ENCODE assay signal across 12 cellular contexts in genomic region chr14:92254786-92255185, GRCh38.
DNase-seq lines count a peak whose midpoint lies in the region; ATAC-seq, FAIRE-seq and TF ChIP-seq lines count a peak whose summit lies in the region.
"Had no signal": no experiment of that assay in that cellular context is flagged by ENCODE, and none has a peak within 500 bp of the region (broad histone marks: within the 10 kb centered on the region; RNA-seq: fewer than 3 reads in every experiment).

No MANE protein-coding gene starts in this region.

- H3K79me2 ChIP-seq in HepG2 (ENCODE audit: insufficient read depth, low read length), result no peaks in the 10 kb centered on the region

- H2AFZ ChIP-seq in HepG2 (ENCODE audit: low read length), result no peak overlapping the region
- H2AFZ ChIP-seq: PC-9 had no signal

- TF ChIP-seq RAD21 in liver (IDR thresholded peaks at IDR 0.05) (peak in 1 of 2 donors; percentile 10), HepG2 (CRISPR knock-in tag; IDR thresholded peaks at IDR 0.05) (no peak)

- no peak overlapping the region for H3K4me3 Mint-ChIP-seq in stimulated activated naive CD8-positive, alpha-beta T cell treated with anti-CD3 and anti-CD28 coated beads, Interleukin-15, amount 100 ng/mL, for 72 hours

- peak; percentile 13 for TF ChIP-seq CTCF in liver (IDR thresholded peaks at IDR 0.05; ENCODE audit: low read depth, low read length, missing input control)
- TF ChIP-seq CTCF in HepG2 (CRISPR knock-in tag; IDR thresholded peaks at IDR 0.05), result no peak

- in situ Hi-C loops in HepG2 (cut with HindIII; ENCODE audit: extremely low pct_ligation_motif_present, low pct_unique_long_range_greater_than_20kb), result no loop called here

- no peak for ATAC-seq in HepG2
- ATAC-seq in stimulated activated naive CD8-positive, alpha-beta T cell treated with anti-CD3 and anti-CD28 coated beads, Interleukin-15, amount 100 ng/mL, for 72 hours, result no peak
- no peak for ATAC-seq in HG03571 (IDR thresholded peaks at IDR 0.05; ENCODE audit: unreplicated experiment)
- ATAC-seq in GM18505 (IDR thresholded peaks at IDR 0.05; ENCODE audit: unreplicated experiment), result no peak
- ATAC-seq: naive thymus-derived CD4-positive, alpha-beta T cell had no signal

- H3K9ac ChIP-seq in liver (ENCODE audit: low read depth in 1 of 2, low read length in 2 of 2) (no peak overlapping the region), HepG2 (ENCODE audit: insufficient read depth, low read depth, low read length) (no peak overlapping the region)

- H3K27ac Mint-ChIP-seq in stimulated activated naive CD8-positive, alpha-beta T cell treated with anti-CD3 and anti-CD28 coated beads, Interleukin-15, amount 100 ng/mL, for 72 hours, result no peak overlapping the region
- H3K27ac Mint-ChIP-seq: naive thymus-derived CD4-positive, alpha-beta T cell had no signal

- no peak overlapping the region for H3K4me3 ChIP-seq in liver (ENCODE audit: low read depth in 1 of 3, low read length in 3 of 3)
- no peak overlapping the region for H3K4me3 ChIP-seq in HepG2 (replicated peaks in 1 of 3; ENCODE audit: insufficient read depth in 1 of 3, low read depth in 2 of 3, low read length in 3 of 3)
- H3K4me3 ChIP-seq: PC-9 had no signal

- no TSS peak for BruUV-seq in HepG2 (replicated peaks; lab: Mats Ljungman, UMichigan)

- no peaks in the 10 kb centered on the region for H3K4me1 ChIP-seq in liver (ENCODE audit: control insufficient read depth in 4 of 4, insufficient read depth in 4 of 4, low read length in 3 of 4)
- H3K4me1 ChIP-seq in HepG2 (ENCODE audit: insufficient read depth, low read length), result no peaks in the 10 kb centered on the region

- intact Hi-C loops in HepG2 (cut with micrococcal nuclease; ENCODE audit: unreplicated experiment), result no loop called here

- peaks cover 72% of the 10 kb centered on the region for H3K27me3 Mint-ChIP-seq in stimulated activated naive CD8-positive, alpha-beta T cell treated with anti-CD3 and anti-CD28 coated beads, Interleukin-15, amount 100 ng/mL, for 72 hours

- CTCF ChIA-PET in HepG2 (lab: Yijun Ruan, JAX; ENCODE audit: low intra/inter-chr PET ratio, low total read pairs), result no interaction called here

- H3K9me3 Mint-ChIP-seq in stimulated activated naive CD8-positive, alpha-beta T cell treated with anti-CD3 and anti-CD28 coated beads, Interleukin-15, amount 100 ng/mL, for 72 hours, result no peaks in the 10 kb centered on the region
- H3K9me3 Mint-ChIP-seq: naive thymus-derived CD4-positive, alpha-beta T cell had no signal

- peaks cover 0 to 6% (median 3%) of the 10 kb centered on the region in 4 donors for H3K27me3 ChIP-seq in liver (ENCODE audit: control insufficient read depth in 4 of 4, insufficient read depth in 4 of 4, low read length in 3 of 4)
- peaks cover 4 to 50% of the 10 kb centered on the region in 2 experiments for H3K27me3 ChIP-seq in HepG2 (ENCODE audit: control insufficient read depth in 1 of 2, insufficient read depth in 2 of 2, low read length in 2 of 2)

- H3K36me3 ChIP-seq in liver (ENCODE audit: control insufficient read depth in 4 of 4, insufficient read depth in 3 of 4, low read depth in 1 of 4, low read length in 3 of 4) (no peaks in the 10 kb centered on the region), HepG2 (replicated peaks in 1 of 2; ENCODE audit: control insufficient read depth in 1 of 2, insufficient read depth in 2 of 2, low read length in 2 of 2) (no peaks in the 10 kb centered on the region)

- TF ChIP-seq POLR2A in HepG2 (IDR thresholded peaks at IDR 0.05; ENCODE audit: insufficient read depth in 1 of 2, low read depth in 2 of 2, low read length in 2 of 2), result no peak
- TF ChIP-seq POLR2A in GM18505 (IDR thresholded peaks at IDR 0.05; ENCODE audit: borderline replicate concordance, extremely low read depth, insufficient read depth, insufficient read length), result no peak

- H3K9me3 ChIP-seq in liver (ENCODE audit: control insufficient read depth in 4 of 4, low read length in 3 of 4) (no peaks in the 10 kb centered on the region), HepG2 (ENCODE audit: low read length) (no peaks in the 10 kb centered on the region)

- H4K20me1 ChIP-seq in HepG2 (ENCODE audit: insufficient read depth, low read length), result no peaks in the 10 kb centered on the region

- TF ChIP-seq EP300 in HepG2 (IDR thresholded peaks at IDR 0.05; ENCODE audit: low read depth in 2 of 2, low read length in 2 of 2) (no peak), HepG2 (CRISPR knock-in tag; IDR thresholded peaks at IDR 0.05; ENCODE audit: borderline replicate concordance) (no peak)

- POLR2A ChIA-PET in HepG2 (lab: Yijun Ruan, JAX), result no interaction called here

- H3K4me2 ChIP-seq in HepG2 (ENCODE audit: low read depth, low read length), result no peak overlapping the region
- H3K4me2 ChIP-seq: PC-9 had no signal

- H3K27ac ChIP-seq in liver (ENCODE audit: low read depth in 1 of 2, low read length in 2 of 2), result no peak overlapping the region
- H3K27ac ChIP-seq in HepG2 (ENCODE audit: extremely low read length, insufficient read depth, low read length), result no peak overlapping the region
- H3K27ac ChIP-seq: PC-9 had no signal

- DNase-seq in HepG2 (ENCODE audit: low spot score) (no peak), fibroblast of peridontal ligament (ENCODE audit: extremely low read depth) (peak; percentile 20), midbrain (lab: John Stamatoyannopoulos, UW) (peak; percentile 35)
- no peak for DNase-seq in stimulated activated naive CD8-positive, alpha-beta T cell treated with anti-CD3 and anti-CD28 coated beads, Interleukin-15, amount 100 ng/mL, for 72 hours
- no peak for DNase-seq in activated CD4-positive, alpha-beta T cell treated with anti-CD3 and anti-CD28 coated beads for 4 hours
- DNase-seq: activated CD8-positive, alpha-beta memory T cell treated with anti-CD3 and anti-CD28 coated beads for 24 hours; naive thymus-derived CD4-positive, alpha-beta T cell; PC-9; stimulated activated CD8-positive, alpha-beta memory T cell treated with anti-CD3 and anti-CD28 coated beads, Interleukin-4, amount 100 ng/mL, for 48 hours had no signal

- FAIRE-seq in HepG2 (lab: Jason Lieb, UNC), result no peak

- H3K4me1 Mint-ChIP-seq in stimulated activated naive CD8-positive, alpha-beta T cell treated with anti-CD3 and anti-CD28 coated beads, Interleukin-15, amount 100 ng/mL, for 72 hours, result peaks cover 41% of the 10 kb centered on the region

- WGBS in liver, result 27% methylated on average over 18 of the region's 18 CpGs
- 33% methylated on average over 17 of the region's 18 CpGs for WGBS in HepG2 (ENCODE audit: low lambda C conversion rate)

TF ChIP-seq in liver, 16 proteins besides CTCF, POLR2A, EP300 and RAD21 (continues in another document):
- TF ChIP-seq FOXA1 (IDR thresholded peaks at IDR 0.05) (no peak), YY1 (IDR thresholded peaks at IDR 0.05) (no peak), ZBTB33 (IDR thresholded peaks at IDR 0.05) (no peak), FOXA2 (IDR thresholded peaks at IDR 0.05) (no peak), JUND (IDR thresholded peaks at IDR 0.05) (no peak), HNF4G (IDR thresholded peaks at IDR 0.05) (no peak), HNF4A (conservative IDR thresholded peaks at IDR 0.05) (no peak), SP1 (IDR thresholded peaks at IDR 0.05) (no peak), RXRA (IDR thresholded peaks at IDR 0.05) (no peak)

TF ChIP-seq in HepG2, 621 proteins besides CTCF, POLR2A, EP300 and RAD21:
- TF ChIP-seq ZC3H4 (CRISPR knock-in tag; IDR thresholded peaks at IDR 0.05; ENCODE audit: borderline replicate concordance) (no peak), ZNF225 (CRISPR knock-in tag; IDR thresholded peaks at IDR 0.05) (no peak), SNAPC2 (CRISPR knock-in tag; IDR thresholded peaks at IDR 0.05) (no peak), ZNF20 (CRISPR knock-in tag; IDR thresholded peaks at IDR 0.05) (no peak), NCOA2 (CRISPR knock-in tag; IDR thresholded peaks at IDR 0.05) (no peak), E2F2 (CRISPR knock-in tag; IDR thresholded peaks at IDR 0.05; ENCODE audit: borderline replicate concordance) (no peak), ARHGAP35 (CRISPR knock-in tag; IDR thresholded peaks at IDR 0.05; ENCODE audit: borderline replicate concordance) (no peak), ZBTB2 (CRISPR knock-in tag; IDR thresholded peaks at IDR 0.05; ENCODE audit: low read depth) (no peak), ATF3 (CRISPR knock-in tag; IDR thresholded peaks at IDR 0.05) (no peak), PHF21A (CRISPR knock-in tag; IDR thresholded peaks at IDR 0.05) (no peak), NRL (CRISPR knock-in tag; IDR thresholded peaks at IDR 0.05; ENCODE audit: borderline replicate concordance) (no peak)

Comparison
In these comparisons a context has a peak if more than half of its experiments do, and no peak if none do; other contexts are left out.
1. DNase-seq: peak in fibroblast of peridontal ligament (single experiment) and midbrain (single experiment); none in HepG2 (single experiment), stimulated activated naive CD8-positive, alpha-beta T cell treated with anti-CD3 and anti-CD28 coated beads, Interleukin-15, amount 100 ng/mL, for 72 hours (0 of 2) and activated CD4-positive, alpha-beta T cell treated with anti-CD3 and anti-CD28 coated beads for 4 hours (0 of 2).